In the genomic region with DNA sequence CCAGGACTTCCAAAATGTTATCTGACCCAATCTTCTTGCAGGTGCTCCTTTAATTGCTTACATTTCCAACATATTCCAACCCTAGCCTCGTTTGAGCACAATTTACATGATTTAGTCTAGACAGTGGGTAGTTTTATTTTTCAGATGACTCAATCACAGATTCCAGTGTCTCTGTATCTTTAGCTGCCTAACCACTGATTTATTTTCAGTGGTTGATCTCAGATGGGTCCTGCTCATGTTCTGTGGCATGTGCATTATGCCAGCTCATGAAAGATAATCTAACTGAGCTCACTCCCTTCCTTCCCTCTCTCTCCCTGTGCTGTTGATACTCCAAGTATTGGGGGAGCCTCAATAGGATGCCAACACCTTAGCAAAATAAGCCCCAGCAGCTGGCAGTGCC, we compare ENCODE assay signal across 20 cellular contexts.
DNase-seq lines count a peak whose midpoint lies in the region; ATAC-seq and TF ChIP-seq lines count a peak whose summit lies in the region.
"Had no signal": no experiment of that assay in that cellular context is flagged by ENCODE, and none has a peak within 500 bp of the region (broad histone marks: within the 10 kb centered on the region; RNA-seq: fewer than 3 reads in every experiment).

No MANE protein-coding gene starts in this region.

- ATAC-seq in RWPE2 (ENCODE audit: low read depth): peak; percentile 35; the same call in 1 of the 3 replicates
- no peak for ATAC-seq in GM21360 (IDR thresholded peaks at IDR 0.05; ENCODE audit: unreplicated experiment)
- ATAC-seq in HG02840 (IDR thresholded peaks at IDR 0.05; ENCODE audit: low FRiP score, unreplicated experiment): no peak
- ATAC-seq: GM23338; stimulated activated effector memory CD8-positive, alpha-beta T cell treated with anti-CD3 and anti-CD28 coated beads, Interleukin-12 subunit alpha, Interleukin-12 subunit beta, amount 100 ng/mL, for 72 hours had no signal

- TF ChIP-seq CTCF in RWPE2 (IDR thresholded peaks at IDR 0.05; ENCODE audit: poor library complexity, severe bottlenecking): no peak

- H3K4me3 ChIP-seq in RWPE2 (ENCODE audit: severe bottlenecking) (no peak overlapping the region), skeletal muscle tissue (ENCODE audit: low read length in 3 of 3) (peak overlapping the region in 1 of 3 donors; percentile 41)
- H3K4me3 ChIP-seq: breast epithelium, GM23338, heart left ventricle, left ventricle myocardium inferior, thoracic aorta had no signal

- H3K9ac ChIP-seq in skeletal muscle tissue (ENCODE audit: low read depth in 1 of 3, low read length in 3 of 3): peak overlapping the region in 1 of 3 donors; percentile 57

- DNase-seq in GM03348 (ENCODE audit: low spot score): peak; percentile 52
- DNase-seq in RWPE2 (ENCODE audit: low spot score): no peak
- peak; percentile 88 for DNase-seq in kidney glomerular epithelial cell (lab: John Stamatoyannopoulos, UW)
- no peak for DNase-seq in activated CD4-positive, CD25-positive, alpha-beta regulatory T cell (lab: John Stamatoyannopoulos, UW)
- DNase-seq in cerebellar cortex (ENCODE audit: low spot score): no peak
- DNase-seq: activated CD8-positive, alpha-beta memory T cell treated with anti-CD3 and anti-CD28 coated beads, Interleukin-2, amount 50 U/mL, for 4 hours; CD4-positive, alpha-beta memory T cell; heart left ventricle; IMR-90; left ventricle myocardium inferior; NCI-H2081 treated with DMSO at 0.1 percent for 48 hours; NCI-H446; stimulated activated CD4-positive, alpha-beta T cell treated with anti-CD3 and anti-CD28 coated beads, Interleukin-1b, Interleukin-23, amount 100 ng/mL, for 48 hours had no signal

- H3K4me1 ChIP-seq in RWPE2 (ENCODE audit: insufficient read depth, poor library complexity, severe bottlenecking): no peaks in the 10 kb centered on the region
- H3K4me1 ChIP-seq in skeletal muscle tissue (ENCODE audit: control insufficient read depth in 3 of 3, insufficient read depth in 3 of 3, low read length in 3 of 3): peaks cover 42 to 67% (median 59%) of the 10 kb centered on the region in 3 donors
- H3K4me1 ChIP-seq: breast epithelium, heart left ventricle, left ventricle myocardium inferior had no signal

- H3K27me3 ChIP-seq in RWPE2 (ENCODE audit: insufficient read depth, poor library complexity, severe bottlenecking) (no peaks in the 10 kb centered on the region), skeletal muscle tissue (ENCODE audit: control insufficient read depth in 3 of 3, insufficient read depth in 3 of 3, low read length in 3 of 3) (no peaks in the 10 kb centered on the region)
- H3K27me3 ChIP-seq: breast epithelium, heart left ventricle had no signal

- H3K36me3 ChIP-seq in RWPE2 (ENCODE audit: low read depth): no peaks in the 10 kb centered on the region
- H3K36me3 ChIP-seq in skeletal muscle tissue (ENCODE audit: control insufficient read depth in 3 of 3, insufficient read depth in 3 of 3, low read length in 3 of 3): no peaks in the 10 kb centered on the region
- H3K36me3 ChIP-seq: breast epithelium, heart left ventricle, left ventricle myocardium inferior, thoracic aorta had no signal

- H3K9me3 ChIP-seq in RWPE2 (ENCODE audit: severe bottlenecking) (no peaks in the 10 kb centered on the region), skeletal muscle tissue (ENCODE audit: control insufficient read depth in 3 of 3, low read length in 3 of 3) (no peaks in the 10 kb centered on the region)
- H3K9me3 ChIP-seq: breast epithelium, heart left ventricle, left ventricle myocardium inferior, thoracic aorta had no signal

- H3K27ac ChIP-seq in RWPE2 (ENCODE audit: poor library complexity, severe bottlenecking) (no peak overlapping the region), skeletal muscle tissue (ENCODE audit: low read depth, low read length) (peak overlapping the region; percentile 83)
- H3K27ac ChIP-seq: breast epithelium, heart left ventricle, left ventricle myocardium inferior, thoracic aorta had no signal

Comparison
In these comparisons a context has a peak if more than half of its experiments do, and no peak if none do; other contexts are left out.
1. DNase-seq: peak in GM03348 (single experiment) and kidney glomerular epithelial cell (single experiment); none in RWPE2 (single experiment), activated CD4-positive, CD25-positive, alpha-beta regulatory T cell (0 of 4) and cerebellar cortex (single experiment).